In genomic region chr2:119364798-119365197, GRCh38 we compare ENCODE assay signal across 13 cellular contexts. TPM values are rescaled to one million over a fixed set of nuclear protein-coding genes. Genes with fewer than 3 reads are reported as not detected.
DNase-seq lines count a peak whose midpoint lies in the region; ATAC-seq and TF ChIP-seq lines count a peak whose summit lies in the region.
"Had no signal": no experiment of that assay in that cellular context is flagged by ENCODE, and none has a peak within 500 bp of the region (broad histone marks: within the 10 kb centered on the region; RNA-seq: fewer than 3 reads in every experiment).

No MANE protein-coding gene starts in this region.

- H3K4me1 Mint-ChIP-seq in CD8-positive, alpha-beta memory T cell: peaks cover 47 to 58% (median 57%) of the 10 kb centered on the region in 3 donors
- H3K4me1 Mint-ChIP-seq in activated naive CD8-positive, alpha-beta T cell treated with anti-CD3 and anti-CD28 coated beads, Interleukin-2, amount 50 U/mL, for 24 hours: peaks cover 40% of the 10 kb centered on the region
- H3K4me1 Mint-ChIP-seq in nephron: peaks cover 22% of the 10 kb centered on the region

- POLR2A ChIA-PET in CD8-positive, alpha-beta memory T cell (lab: Charles Lee): interaction anchor here (0.6 kb wide), 1 partner anchor 26 kb away, joined by 7 read pairs; no protein-coding TSS in a partner anchor

- TF ChIP-seq CTCF in KMS-11 (conservative IDR thresholded peaks at IDR 0.05; ENCODE audit: low read depth, low read length) (no peak), nephron (IDR thresholded peaks at IDR 0.05; ENCODE audit: unreplicated experiment in 3 of 3) (no peak)

- H3K4me2 ChIP-seq in KMS-11: 0 out of 2 replicates have a peak overlapping the region, but pooled peaks have one; percentile 75

- CTCF ChIA-PET in CD8-positive, alpha-beta memory T cell (lab: Charles Lee): no interaction called here

- peaks cover 24% of the 10 kb centered on the region; the same call in 1 of the 2 replicates for H3K79me2 ChIP-seq in KMS-11 (ENCODE audit: insufficient read depth, low read depth)

- no peak for ATAC-seq in activated naive CD8-positive, alpha-beta T cell treated with anti-CD3 and anti-CD28 coated beads, Interleukin-2, amount 50 U/mL, for 24 hours
- ATAC-seq in HG03135 (IDR thresholded peaks at IDR 0.05; ENCODE audit: unreplicated experiment) (no peak), GM19035 (IDR thresholded peaks at IDR 0.05; ENCODE audit: unreplicated experiment) (no peak), HG03045 (IDR thresholded peaks at IDR 0.05; ENCODE audit: unreplicated experiment) (no peak)

- DNase-seq in CD8-positive, alpha-beta memory T cell: no peak
- DNase-seq in activated naive CD8-positive, alpha-beta T cell treated with anti-CD3 and anti-CD28 coated beads, Interleukin-2, amount 50 U/mL, for 24 hours: no peak
- DNase-seq in GM19240 (ENCODE audit: insufficient read length, low spot score): no peak
- DNase-seq: erythroblast, NCI-H1105, NCI-H748 treated with DMSO at 0.1 percent for 48 hours, nucleus accumbens, stomach had no signal

- no peak overlapping the region for H3K27ac ChIP-seq in CD8-positive, alpha-beta memory T cell (ENCODE audit: low read depth, low read length)
- H3K27ac ChIP-seq in KMS-11: no peak overlapping the region

- peaks cover 25% of the 10 kb centered on the region for H3K4me1 ChIP-seq in CD8-positive, alpha-beta memory T cell (ENCODE audit: insufficient read depth, low read length)
- peaks cover 15% of the 10 kb centered on the region for H3K4me1 ChIP-seq in KMS-11 (ENCODE audit: low read depth, poor library complexity, severe bottlenecking)

- H3K27me3 ChIP-seq in CD8-positive, alpha-beta memory T cell (ENCODE audit: insufficient read depth, low read length, poor library complexity, severe bottlenecking): no peaks in the 10 kb centered on the region
- H3K27me3 ChIP-seq in KMS-11 (ENCODE audit: insufficient read depth, low read depth): no peaks in the 10 kb centered on the region
- H3K27me3 ChIP-seq: stomach had no signal

- no peak overlapping the region for H3K9ac ChIP-seq in KMS-11

- no peaks in the 10 kb centered on the region for H3K9me3 ChIP-seq in CD8-positive, alpha-beta memory T cell (ENCODE audit: low read length)
- H3K9me3 ChIP-seq: stomach had no signal

- peaks cover 6% of the 10 kb centered on the region for H3K36me3 ChIP-seq in CD8-positive, alpha-beta memory T cell (ENCODE audit: insufficient read depth, low read length)
- H3K36me3 ChIP-seq in KMS-11 (ENCODE audit: insufficient read depth): 0 out of 2 replicates have a peak, but pooled peaks cover under 1% of the 10 kb centered on the region

- peak overlapping the region; percentile 94 to 100 (median 98) for H3K4me3 Mint-ChIP-seq in CD8-positive, alpha-beta memory T cell
- peak overlapping the region; percentile 100 for H3K4me3 Mint-ChIP-seq in activated naive CD8-positive, alpha-beta T cell treated with anti-CD3 and anti-CD28 coated beads, Interleukin-2, amount 50 U/mL, for 24 hours
- peak overlapping the region; percentile 98 to 99 (median 98) for H3K4me3 Mint-ChIP-seq in nephron

- H2AFZ ChIP-seq in KMS-11 (ENCODE audit: low read depth): no peak overlapping the region

- peak overlapping the region; percentile 90 to 99 (median 97) for H3K27ac Mint-ChIP-seq in CD8-positive, alpha-beta memory T cell
- H3K27ac Mint-ChIP-seq in activated naive CD8-positive, alpha-beta T cell treated with anti-CD3 and anti-CD28 coated beads, Interleukin-2, amount 50 U/mL, for 24 hours: peak overlapping the region; percentile 100
- peak overlapping the region in 2 of 3 experiments; percentile 74 to 88 for H3K27ac Mint-ChIP-seq in nephron

- no peaks in the 10 kb centered on the region for H4K20me1 ChIP-seq in KMS-11 (ENCODE audit: insufficient read depth)

- peaks cover 4 to 28% (median 5%) of the 10 kb centered on the region in 3 donors for H3K36me3 Mint-ChIP-seq in CD8-positive, alpha-beta memory T cell
- H3K36me3 Mint-ChIP-seq in activated naive CD8-positive, alpha-beta T cell treated with anti-CD3 and anti-CD28 coated beads, Interleukin-2, amount 50 U/mL, for 24 hours (ENCODE audit: low read depth): peaks cover 25% of the 10 kb centered on the region
- H3K36me3 Mint-ChIP-seq in nephron (ENCODE audit: low read depth): peaks cover 15% of the 10 kb centered on the region

- no peak overlapping the region for H3K4me3 ChIP-seq in CD8-positive, alpha-beta memory T cell (ENCODE audit: low read length)
- no peak overlapping the region for H3K4me3 ChIP-seq in KMS-11 (IDR thresholded peaks at IDR 0.05; ENCODE audit: insufficient read depth, low read depth, low read length)

- no peaks in the 10 kb centered on the region for H3K27me3 Mint-ChIP-seq in CD8-positive, alpha-beta memory T cell
- H3K27me3 Mint-ChIP-seq in activated naive CD8-positive, alpha-beta T cell treated with anti-CD3 and anti-CD28 coated beads, Interleukin-2, amount 50 U/mL, for 24 hours: no peaks in the 10 kb centered on the region
- H3K27me3 Mint-ChIP-seq in nephron (ENCODE audit: low read depth): no peaks in the 10 kb centered on the region

- no peaks in the 10 kb centered on the region for H3K9me3 Mint-ChIP-seq in CD8-positive, alpha-beta memory T cell
- no peaks in the 10 kb centered on the region for H3K9me3 Mint-ChIP-seq in activated naive CD8-positive, alpha-beta T cell treated with anti-CD3 and anti-CD28 coated beads, Interleukin-2, amount 50 U/mL, for 24 hours
- no peaks in the 10 kb centered on the region for H3K9me3 Mint-ChIP-seq in nephron

RNA-seq across cellular contexts. Expression of gene C2orf76, which starts 1.8 kb away (rescaled TPM):
- total RNA-seq in CD8-positive, alpha-beta memory T cell: 10 to 100 TPM; 19.6 to 24.7 TPM
- 16.5 TPM for polyA plus RNA-seq in CD8-positive, alpha-beta memory T cell

RNA-seq across cellular contexts. Expression of gene DBI, which starts 2.0 kb away (rescaled TPM):
- total RNA-seq in CD8-positive, alpha-beta memory T cell: 100 to 1,000 TPM; 166 to 186 TPM
- 372 TPM for polyA plus RNA-seq in CD8-positive, alpha-beta memory T cell
